Comparison of ENCODE assay signal across 8 cellular contexts in genomic region chr11:125404811-125405481, GRCh38.
DNase-seq lines count a peak whose midpoint lies in the region; ATAC-seq and TF ChIP-seq lines count a peak whose summit lies in the region.

No MANE protein-coding gene starts in this region.

- peaks cover 68 to 73% of the 10 kb centered on the region in 2 donors for H3K27me3 Mint-ChIP-seq in T-cell

- H3K9me3 ChIP-seq in HUES48 (ENCODE audit: control insufficient read depth, insufficient read depth, low read length) = no peaks in the 10 kb centered on the region
- no peaks in the 10 kb centered on the region for H3K9me3 ChIP-seq in heart right ventricle

- no peaks in the 10 kb centered on the region for H3K36me3 Mint-ChIP-seq in T-cell

- intact Hi-C loops in heart right ventricle (cut with DNase I) (loop anchor here (1.0 to 10.0 kb wide), 14 partner anchors 53 to 450 kb away; partner anchors contain the start of genes PKNOX2 (in 7 of the 10) and CCDC15 (in 1 of the 10)), sciatic nerve (cut with DNase I) (loop anchor here (5.0 to 10.0 kb wide), 3 partner anchors 193 to 313 kb away; no protein-coding TSS in a partner anchor)

- H3K4me3 ChIP-seq in HUES48 (ENCODE audit: low read depth, low read length) (no peak overlapping the region), heart right ventricle (peak overlapping the region in 2 of 10 donors; percentile 2 to 29)

- no peaks in the 10 kb centered on the region for H3K9me3 Mint-ChIP-seq in T-cell

- DNase-seq in CMK (ENCODE audit: low read depth) (peak; percentile 21), T-cell (peak; percentile 14 to 66 (median 50)), heart right ventricle (peak; percentile 73 to 77), sciatic nerve (ENCODE audit: low spot score) (peak; percentile 88), OCI-M2 (lab: John Stamatoyannopoulos, UW; ENCODE audit: unreplicated experiment) (no peak)
- peak; percentile 40 for DNase-seq in activated naive CD8-positive, alpha-beta T cell treated with anti-CD3 and anti-CD28 coated beads, Interleukin-2, amount 50 U/mL, for 16 hours (ENCODE audit: low read depth, low spot score)

- H3K27me3 ChIP-seq in HUES48 (ENCODE audit: control insufficient read depth, insufficient read depth, low read length) = peaks cover 7% of the 10 kb centered on the region
- peaks cover 0 to 8% (median 0%) of the 10 kb centered on the region in 7 donors for H3K27me3 ChIP-seq in heart right ventricle

- H3K4me1 ChIP-seq in HUES48 (ENCODE audit: control insufficient read depth, insufficient read depth, low read length) (peaks cover 35% of the 10 kb centered on the region), heart right ventricle (peaks cover 0 to 31% (median 10%) of the 10 kb centered on the region in 9 donors)

- POLR2A ChIA-PET in T-cell (lab: Charles Lee) = no interaction called here

- peaks cover 4 to 10% (median 6%) of the 10 kb centered on the region in 3 donors for H3K4me1 Mint-ChIP-seq in T-cell

- peak overlapping the region in 1 of 3 donors; percentile 15 for H3K4me3 Mint-ChIP-seq in T-cell

- H3K36me3 ChIP-seq in HUES48 (ENCODE audit: control insufficient read depth, insufficient read depth, low read length) (no peaks in the 10 kb centered on the region), heart right ventricle (peaks cover 0 to 5% (median 0%) of the 10 kb centered on the region in 9 donors)

- no peak overlapping the region for H3K27ac Mint-ChIP-seq in T-cell

- ATAC-seq in GM21390 (IDR thresholded peaks at IDR 0.05; ENCODE audit: unreplicated experiment) (peak; percentile 96), T-cell (replicated peaks in 1 of 4) (peak; percentile 84 to 90 (median 88)), heart right ventricle (peak; percentile 89 to 94 (median 91)), sciatic nerve (peak; percentile 92)

- no peak overlapping the region for H3K9ac ChIP-seq in HUES48 (ENCODE audit: low read depth, low read length)

- peak; percentile 88 to 98 (median 95) for TF ChIP-seq CTCF in heart right ventricle (IDR thresholded peaks at IDR 0.05)

- CTCF ChIA-PET in T-cell (lab: Charles Lee) = interaction anchor here (0.5 to 0.8 kb wide), 4 partner anchors 10 to 1041 kb away, joined by 3 to 9 read pairs (median 4); no protein-coding TSS in a partner anchor

- 16 to 18% methylated on average over 19 of the region's 19 CpGs for WGBS in heart right ventricle, 2 donors

- H3K27ac ChIP-seq in HUES48 (ENCODE audit: low read depth, low read length) (peak overlapping the region; percentile 19), heart right ventricle (no peak overlapping the region)
